20 cellular contexts compared by ENCODE assay signal in genomic region chr13:84902243-84902642, GRCh38.
DNase-seq lines count a peak whose midpoint lies in the region; ATAC-seq and TF ChIP-seq lines count a peak whose summit lies in the region.
"Had no signal": no experiment of that assay in that cellular context is flagged by ENCODE, and none has a peak within 500 bp of the region (broad histone marks: within the 10 kb centered on the region; RNA-seq: fewer than 3 reads in every experiment).

No MANE protein-coding gene starts in this region.

- peaks cover 0 to 3% of the 10 kb centered on the region in 2 donors for H3K36me3 Mint-ChIP-seq in naive B cell

- H4K20me1 ChIP-seq in SU-DHL-6 (ENCODE audit: low read depth, low read length), result no peaks in the 10 kb centered on the region

- peaks cover 0 to 8% (median 0%) of the 10 kb centered on the region in 3 donors for H3K4me1 Mint-ChIP-seq in naive B cell

- peak overlapping the region; percentile 43 for H3K4me2 ChIP-seq in SU-DHL-6 (ENCODE audit: low read depth, low read length, poor library complexity, severe bottlenecking)

- no peak for TF ChIP-seq EP300 in ovary (IDR thresholded peaks at IDR 0.05)

- H3K4me3 ChIP-seq in SU-DHL-6 (ENCODE audit: insufficient read depth, low read length, poor library complexity, severe bottlenecking) (no peak overlapping the region), ovary (no peak overlapping the region)

- no peaks in the 10 kb centered on the region for H3K27me3 Mint-ChIP-seq in naive B cell
- H3K27me3 Mint-ChIP-seq: CD4-positive, alpha-beta T cell had no signal

- H3K27ac ChIP-seq in SU-DHL-6 (ENCODE audit: low read depth, low read length) (no peak overlapping the region), ovary (no peak overlapping the region)
- H3K27ac ChIP-seq: 22Rv1 had no signal

- no peaks in the 10 kb centered on the region for H3K27me3 ChIP-seq in SU-DHL-6 (ENCODE audit: low read length)
- H3K27me3 ChIP-seq in ovary, result no peaks in the 10 kb centered on the region

- H2AFZ ChIP-seq in SU-DHL-6 (ENCODE audit: low read depth, low read length, severe bottlenecking), result peak overlapping the region; percentile 36

- H3F3A ChIP-seq in SU-DHL-6 (ENCODE audit: insufficient read depth), result no peaks in the 10 kb centered on the region

- H3K36me3 ChIP-seq in SU-DHL-6 (ENCODE audit: low read length) (no peaks in the 10 kb centered on the region), ovary (no peaks in the 10 kb centered on the region)

- H3K4me1 ChIP-seq in ovary (ENCODE audit: insufficient read depth), result no peaks in the 10 kb centered on the region

- intact Hi-C loops in ovary (cut with DNase I), result no loop called here

- no peak overlapping the region for H3K9ac ChIP-seq in SU-DHL-6 (ENCODE audit: low read length)

- H3K79me2 ChIP-seq in SU-DHL-6 (ENCODE audit: insufficient read depth, low read length), result no peaks in the 10 kb centered on the region

- TF ChIP-seq CTCF in SU-DHL-6 (IDR thresholded peaks at IDR 0.05; ENCODE audit: insufficient read depth, low read length, poor library complexity, severe bottlenecking) (no peak), ovary (IDR thresholded peaks at IDR 0.05) (no peak)

- peak overlapping the region in 3 of 6 donors; percentile 49 to 85 (median 57) for H3K27ac Mint-ChIP-seq in naive B cell
- H3K27ac Mint-ChIP-seq: CD4-positive, alpha-beta T cell had no signal

- H3K9me3 Mint-ChIP-seq in naive B cell, result peaks cover 0 to 4% (median 0%) of the 10 kb centered on the region in 7 donors
- H3K9me3 Mint-ChIP-seq: CD4-positive, alpha-beta T cell had no signal

- no peaks in the 10 kb centered on the region for H3K9me2 ChIP-seq in SU-DHL-6 (replicated peaks; ENCODE audit: insufficient read depth, low read length)

- peak; percentile 37 to 73 for ATAC-seq in naive B cell (ENCODE audit: low read depth in 2 of 2)
- ATAC-seq: HCT116, Panc1 had no signal

- DNase-seq in DMS53 (lab: John Stamatoyannopoulos, UW) (peak; percentile 45), DMS53 treated with DMSO at 0.1 percent for 48 hours (lab: John Stamatoyannopoulos, UW; ENCODE audit: unreplicated experiment) (no peak), NAMALWA (ENCODE audit: low spot score) (peak; percentile 87), naive B cell (no peak), ovary (no peak)
- no peak for DNase-seq in activated CD4-positive, alpha-beta T cell treated with anti-CD3 and anti-CD28 coated beads, Interleukin-2, amount 50 U/mL, for 4 hours
- DNase-seq in stimulated activated CD4-positive, alpha-beta T cell treated with anti-CD3 and anti-CD28 coated beads, Interleukin-15, amount 100 ng/mL, for 24 hours, result no peak
- DNase-seq: CD4-positive, alpha-beta T cell; EL; GDM1; NCI-H1092 treated with DMSO at 0.1 percent for 48 hours; NCI-H1436; NCI-H187; NCI-H2081 treated with DMSO at 0.1 percent for 48 hours; NCI-H2171; NCI-H748 treated with DMSO at 0.1 percent for 48 hours had no signal

- no peak overlapping the region for H3K4me3 Mint-ChIP-seq in naive B cell
- H3K4me3 Mint-ChIP-seq: CD4-positive, alpha-beta T cell had no signal

- H3K9me3 ChIP-seq in SU-DHL-6 (ENCODE audit: insufficient read depth, low read length) (no peaks in the 10 kb centered on the region), ovary (no peaks in the 10 kb centered on the region)

- WGBS in ovary, 3 donors, result 81 to 90% (median 85%) methylated on average over 1 of the region's 1 CpG

- TF ChIP-seq POLR2A in ovary (IDR thresholded peaks at IDR 0.05), result no peak

Comparison
In these comparisons a context has a peak if more than half of its experiments do, and no peak if none do; other contexts are left out.
1. DNase-seq: peak in DMS53 (single experiment) and NAMALWA (single experiment); none in DMS53 treated with DMSO at 0.1 percent for 48 hours (single experiment), naive B cell (single experiment), activated CD4-positive, alpha-beta T cell treated with anti-CD3 and anti-CD28 coated beads, Interleukin-2, amount 50 U/mL, for 4 hours (0 of 2), stimulated activated CD4-positive, alpha-beta T cell treated with anti-CD3 and anti-CD28 coated beads, Interleukin-15, amount 100 ng/mL, for 24 hours (single experiment) and ovary (0 of 5).